12 cellular contexts compared by ENCODE assay signal in genomic region chr2:110847651-110848050, GRCh38.
"Had no signal": no experiment of that assay in that cellular context is flagged by ENCODE, and none has a peak within 500 bp of the region (broad histone marks: within the 10 kb centered on the region; RNA-seq: fewer than 3 reads in every experiment).

No MANE protein-coding gene starts in this region.

- H3K9me3 ChIP-seq: esophagus squamous epithelium, left lung, mucosa of descending colon, sigmoid colon, stomach, thoracic aorta had no signal

- ATAC-seq: left lung had no signal

- H3K9me3 Mint-ChIP-seq: nephron progenitor cell had no signal

- H3K27ac ChIP-seq: dorsolateral prefrontal cortex, esophagus squamous epithelium, left lung, sigmoid colon, stomach, thoracic aorta, VCaP had no signal

- H3K27ac Mint-ChIP-seq: nephron progenitor cell had no signal

- DNase-seq: anterior cingulate cortex, dorsolateral prefrontal cortex, esophagus squamous epithelium, foreskin fibroblast, left lung, mucosa of descending colon, nephron progenitor cell, sigmoid colon, stomach, T1000 had no signal

- H3K4me1 ChIP-seq: esophagus squamous epithelium, left lung, sigmoid colon had no signal

- H3K27me3 ChIP-seq: left lung, sigmoid colon, stomach had no signal

- H3K36me3 ChIP-seq: esophagus squamous epithelium, left lung, sigmoid colon, stomach, thoracic aorta had no signal

- H3K4me3 Mint-ChIP-seq: nephron progenitor cell had no signal

- H3K4me3 ChIP-seq: dorsolateral prefrontal cortex, esophagus squamous epithelium, left lung, mucosa of descending colon, sigmoid colon, stomach, thoracic aorta had no signal
